ENCODE assay signal across 25 cellular contexts in the genomic region with DNA sequence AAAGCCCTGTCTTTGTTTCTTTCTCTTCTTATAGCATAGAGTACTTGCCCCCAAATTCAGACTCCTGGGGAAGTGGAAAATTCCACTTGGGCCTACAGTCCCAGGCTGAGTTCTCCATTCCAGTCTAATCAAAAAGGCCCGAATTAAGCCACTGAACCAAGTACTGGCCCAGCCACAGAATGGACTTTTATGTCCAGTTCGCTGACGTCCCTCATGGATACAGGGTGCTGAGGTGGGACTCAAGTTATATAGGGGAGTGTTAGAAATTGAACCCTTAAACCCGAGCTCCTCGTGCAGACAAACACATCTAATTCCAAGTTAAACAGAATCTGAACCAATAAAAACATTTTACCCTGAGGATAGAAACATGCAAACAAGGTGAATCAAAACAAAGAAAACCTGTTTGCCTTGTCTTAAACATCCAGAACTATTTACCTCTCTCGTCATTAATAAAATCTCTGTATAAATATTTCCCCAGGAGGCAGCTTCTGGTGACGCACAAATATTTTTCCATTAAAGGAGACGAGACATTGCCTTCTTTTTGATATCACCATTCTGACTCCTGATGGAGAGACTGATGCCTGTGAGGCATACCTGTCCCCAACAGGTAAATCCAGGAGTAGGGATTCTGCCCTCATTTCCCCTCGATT.
A peak's percentile ranks its signal among the peaks of the same experiment; 100 is the strongest.
DNase-seq lines count a peak whose midpoint lies in the region; ATAC-seq, FAIRE-seq and TF ChIP-seq lines count a peak whose summit lies in the region.
"Had no signal": no experiment of that assay in that cellular context is flagged by ENCODE, and none has a peak within 500 bp of the region (broad histone marks: within the 10 kb centered on the region; RNA-seq: fewer than 3 reads in every experiment).

No MANE protein-coding gene starts in this region.

- no peak for FAIRE-seq in bronchial epithelial cell (lab: Jason Lieb, UNC)

- H3K27ac Mint-ChIP-seq in neural progenitor cell: peak overlapping the region; percentile 61
- H3K27ac Mint-ChIP-seq: activated T-cell treated with anti-CD3 and anti-CD28 coated beads, Interleukin-2, amount 50 U/mL, for 24 hours; T-helper 17 cell had no signal

- H3K27ac ChIP-seq in C4-2B (peak overlapping the region; percentile 95), neural progenitor cell (no peak overlapping the region), body of pancreas (no peak overlapping the region)
- H3K27ac ChIP-seq: BLaER1 treated with 17β-estradiol and CSF1 and Interleukin-3, amounts not matched to agents 10 nM and 100 nM; coronary artery; lower lobe of right lung; neutrophil; uterus had no signal

- H3F3A ChIP-seq in neural progenitor cell (ENCODE audit: low read depth): peaks cover 36% of the 10 kb centered on the region

- peaks cover 25% of the 10 kb centered on the region for H3K9me3 Mint-ChIP-seq in neural progenitor cell

- 71 to 77% methylated on average over 9 of the region's 9 CpGs for WGBS in body of pancreas, 2 donors

- H3K4me2 ChIP-seq in neural progenitor cell: no peak overlapping the region
- H3K4me2 ChIP-seq: BLaER1 treated with 17β-estradiol and CSF1 and Interleukin-3, amounts not matched to agents 10 nM and 100 nM; SK-N-SH had no signal

- no peaks in the 10 kb centered on the region for H4K20me1 ChIP-seq in neural progenitor cell (ENCODE audit: low read depth)
- H4K20me1 ChIP-seq: BLaER1 treated with 17β-estradiol and CSF1 and Interleukin-3, amounts not matched to agents 10 nM and 100 nM had no signal

- H3K4me3 ChIP-seq in bronchial epithelial cell (ENCODE audit: low read depth, low read length) (no peak overlapping the region), neural progenitor cell (no peak overlapping the region), body of pancreas (no peak overlapping the region)
- H3K4me3 ChIP-seq: BLaER1 treated with 17β-estradiol and CSF1 and Interleukin-3, amounts not matched to agents 10 nM and 100 nM; coronary artery; lower lobe of right lung; uterus had no signal

- H3K9ac ChIP-seq in neural progenitor cell: no peak overlapping the region
- H3K9ac ChIP-seq: BLaER1 treated with 17β-estradiol and CSF1 and Interleukin-3, amounts not matched to agents 10 nM and 100 nM; SK-N-SH had no signal

- peaks cover 2% of the 10 kb centered on the region for H3K36me3 Mint-ChIP-seq in neural progenitor cell

- H3K27me3 ChIP-seq in bronchial epithelial cell (ENCODE audit: control insufficient read depth, insufficient read depth, low read length) (peaks cover 2% of the 10 kb centered on the region), neural progenitor cell (no peaks in the 10 kb centered on the region), body of pancreas (no peaks in the 10 kb centered on the region)
- H3K27me3 ChIP-seq: BLaER1 treated with 17β-estradiol and CSF1 and Interleukin-3, amounts not matched to agents 10 nM and 100 nM; neutrophil; uterus had no signal

- TF ChIP-seq CTCF in C4-2B (conservative IDR thresholded peaks at IDR 0.05) (no peak), bronchial epithelial cell (IDR thresholded peaks at IDR 0.05; ENCODE audit: insufficient read depth, low read length, severe bottlenecking) (no peak), neural progenitor cell (IDR thresholded peaks at IDR 0.05) (no peak), body of pancreas (IDR thresholded peaks at IDR 0.05) (no peak)

- H3K4me1 ChIP-seq in neural progenitor cell (peaks cover 39% of the 10 kb centered on the region), body of pancreas (no peaks in the 10 kb centered on the region)
- H3K4me1 ChIP-seq: BLaER1 treated with 17β-estradiol and CSF1 and Interleukin-3, amounts not matched to agents 10 nM and 100 nM; Caco-2; lower lobe of right lung; uterus had no signal

- ATAC-seq in body of pancreas (no peak), HG03521 (IDR thresholded peaks at IDR 0.05; ENCODE audit: unreplicated experiment) (no peak), GM19397 (IDR thresholded peaks at IDR 0.05; ENCODE audit: unreplicated experiment) (no peak)
- ATAC-seq: lower lobe of right lung, T-helper 17 cell had no signal

- peak; percentile 88 for DNase-seq in NCI-H1048 (lab: John Stamatoyannopoulos, UW)
- DNase-seq in bronchial epithelial cell (ENCODE audit: low read depth): peak; percentile 70
- DNase-seq in neural progenitor cell (ENCODE audit: low spot score): no peak
- no peak for DNase-seq in body of pancreas
- DNase-seq in middle frontal gyrus (ENCODE audit: extremely low spot score, low spot score): no peak
- DNase-seq: activated CD4-positive, alpha-beta T cell treated with anti-CD3 and anti-CD28 coated beads for 4 hours; activated gamma-delta T cell treated with Interleukin-2 at 50 U/mL for 16 hours; activated T-cell treated with anti-CD3 and anti-CD28 coated beads, Interleukin-2, amount 50 U/mL, for 24 hours; Caco-2; KBM-7; lower lobe of right lung; NCI-H1694 treated with DMSO at 0.1 percent for 48 hours; NCI-H69; RPMI8226; SK-N-SH; stimulated activated CD4-positive, alpha-beta T cell treated with anti-CD3 and anti-CD28 coated beads, Interleukin-1b, Interleukin-23, amount 100 ng/mL, for 48 hours; substantia nigra; T-helper 17 cell; uterus had no signal

- peaks cover 5% of the 10 kb centered on the region for H3K27me3 Mint-ChIP-seq in neural progenitor cell (ENCODE audit: insufficient read depth, low read depth)

- TF ChIP-seq POLR2A in body of pancreas (IDR thresholded peaks at IDR 0.05): no peak

- H3K79me2 ChIP-seq in neural progenitor cell (ENCODE audit: low read depth): no peaks in the 10 kb centered on the region

- H3K36me3 ChIP-seq in bronchial epithelial cell (ENCODE audit: control insufficient read depth, insufficient read depth, low read length) (no peaks in the 10 kb centered on the region), neural progenitor cell (no peaks in the 10 kb centered on the region), body of pancreas (replicated peaks in 1 of 2; ENCODE audit: insufficient read depth in 1 of 2, low read depth in 2 of 2) (no peaks in the 10 kb centered on the region)
- H3K36me3 ChIP-seq: BLaER1 treated with 17β-estradiol and CSF1 and Interleukin-3, amounts not matched to agents 10 nM and 100 nM; lower lobe of right lung; neutrophil; uterus had no signal

- no peak overlapping the region for H3K4me3 Mint-ChIP-seq in neural progenitor cell
- H3K4me3 Mint-ChIP-seq: activated T-cell treated with anti-CD3 and anti-CD28 coated beads, Interleukin-2, amount 50 U/mL, for 24 hours; T-helper 17 cell had no signal

- H3K4me1 Mint-ChIP-seq in neural progenitor cell: peaks cover 38% of the 10 kb centered on the region
- H3K4me1 Mint-ChIP-seq: T-helper 17 cell had no signal

- H3K9me3 ChIP-seq in neural progenitor cell (ENCODE audit: low read depth): no peaks in the 10 kb centered on the region
- H3K9me3 ChIP-seq in body of pancreas: no peaks in the 10 kb centered on the region
- H3K9me3 ChIP-seq: Caco-2, lower lobe of right lung, neutrophil, SK-N-SH, uterus had no signal

- intact Hi-C loops in body of pancreas (cut with DNase I): no loop called here

- no peak overlapping the region for H2AFZ ChIP-seq in neural progenitor cell (replicated peaks)

Comparison
In these comparisons a context has a peak if more than half of its experiments do, and no peak if none do; other contexts are left out.
1. DNase-seq: peak in NCI-H1048 (single experiment) and bronchial epithelial cell (single experiment); none in neural progenitor cell (single experiment), body of pancreas (0 of 4) and middle frontal gyrus (single experiment).